ENCODE assay signal across 29 cellular contexts in genomic region chr13:81986308-81986707, GRCh38.
"Had no signal": no experiment of that assay in that cellular context is flagged by ENCODE, and none has a peak within 500 bp of the region (broad histone marks: within the 10 kb centered on the region; RNA-seq: fewer than 3 reads in every experiment).

No MANE protein-coding gene starts in this region.

- H3K4me1 ChIP-seq: adrenal gland, ascending aorta, lower lobe of right lung, pancreas, right lobe of liver, tibial nerve had no signal

- H3K4me2 ChIP-seq: hepatocyte had no signal

- FAIRE-seq: colon, endothelial cell of umbilical vein, frontal cortex, pancreas, urothelium cell line had no signal

- DNase-seq: activated CD4-positive, alpha-beta T cell treated with anti-CD3 and anti-CD28 coated beads for 36 hours; activated CD4-positive, alpha-beta T cell treated with anti-CD3 and anti-CD28 coated beads, Interleukin-2, amount 50 U/mL, for 48 hours; activated CD8-positive, alpha-beta memory T cell treated with anti-CD3 and anti-CD28 coated beads, Interleukin-2, amount 50 U/mL, for 48 hours; activated naive CD4-positive, alpha-beta T cell; activated T-cell treated with anti-CD3 and anti-CD28 coated beads, Interleukin-2, amount 50 U/mL, for 4 hours; adrenal gland; brain microvascular endothelial cell; central memory CD4-positive, alpha-beta T cell; effector memory CD4-positive, alpha-beta T cell; glutamatergic neuron; islet precursor cell; lower lobe of right lung; pancreas; right lobe of liver; stimulated activated CD4-positive, alpha-beta T cell treated with anti-CD3 and anti-CD28 coated beads, Interleukin-1b, Interleukin-23, amount 100 ng/mL, for 48 hours; stimulated activated naive CD8-positive, alpha-beta T cell treated with anti-CD3 and anti-CD28 coated beads, Interleukin-15, amount 100 ng/mL, for 72 hours; T-helper 9 cell had no signal

- H3K36me3 ChIP-seq: adrenal gland, ascending aorta, brain microvascular endothelial cell, lower lobe of right lung, pancreas, right lobe of liver, tibial nerve had no signal

- H3K27ac ChIP-seq: adrenal gland, ascending aorta, brain microvascular endothelial cell, hepatocyte, lower lobe of right lung, pancreas, right lobe of liver, skin epidermis, tibial nerve had no signal

- H3K27me3 ChIP-seq: adrenal gland, ascending aorta, brain microvascular endothelial cell, hepatocyte, pancreas, right lobe of liver, tibial nerve had no signal

- ATAC-seq: activated CD4-positive, alpha-beta T cell treated with anti-CD3 and anti-CD28 coated beads for 36 hours; activated T-cell treated with anti-CD3 and anti-CD28 coated beads, Interleukin-2, amount 50 U/mL, for 4 hours; esophagus mucosa; left lobe of liver; lower lobe of right lung; natural killer cell treated with Interleukin-12 subunit alpha and Interleukin-12 subunit beta and Interleukin-15 and Interleukin-18, amount 100 ng/mL, for 72 hours; pancreas; right lobe of liver; stimulated activated effector memory CD8-positive, alpha-beta T cell treated with anti-CD3 and anti-CD28 coated beads, Interleukin-12 subunit alpha, Interleukin-12 subunit beta, amount 100 ng/mL, for 72 hours; stimulated activated naive CD8-positive, alpha-beta T cell treated with anti-CD3 and anti-CD28 coated beads, Interleukin-15, amount 100 ng/mL, for 72 hours had no signal

- H3K79me2 ChIP-seq: hepatocyte had no signal

- H3K4me3 ChIP-seq: adrenal gland, ascending aorta, hepatocyte, lower lobe of right lung, pancreas, right lobe of liver, skin epidermis, tibial nerve had no signal

- H3K9me3 ChIP-seq: adrenal gland, ascending aorta, lower lobe of right lung, pancreas, right lobe of liver, tibial nerve had no signal
